1 cellular context compared by ENCODE assay signal in the genomic region with DNA sequence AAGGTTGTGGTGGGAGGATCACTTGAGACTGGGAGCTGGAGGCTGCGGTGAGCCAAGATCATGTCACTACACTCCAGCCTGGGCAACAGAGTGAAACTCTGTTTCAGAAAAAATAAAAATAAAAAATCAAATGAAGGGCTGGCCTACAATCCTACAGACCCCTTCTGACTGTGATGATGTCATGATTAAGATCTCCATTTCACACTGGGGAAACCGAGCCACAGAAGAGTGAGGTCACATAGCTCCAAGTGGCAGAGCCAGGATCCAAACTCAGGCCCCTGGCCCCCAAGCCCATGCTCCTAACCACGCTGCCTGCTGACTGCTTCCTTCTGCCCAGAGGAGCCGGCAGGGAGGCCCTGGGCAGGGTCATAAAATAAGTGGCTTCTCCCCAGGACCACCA.
TF ChIP-seq lines count a peak whose summit lies in the region.

No MANE protein-coding gene starts in this region.

TF ChIP-seq in HEK293, 187 proteins besides CTCF, POLR2A, EP300 and RAD21 (continued from another document):
- TF ChIP-seq ATF2 (tag by site-specific recombination; IDR thresholded peaks at IDR 0.05; ENCODE audit: low read depth): peak; percentile 63
TF ChIP-seq in HEK293: peak in this region for 1.
